In the genomic region with DNA sequence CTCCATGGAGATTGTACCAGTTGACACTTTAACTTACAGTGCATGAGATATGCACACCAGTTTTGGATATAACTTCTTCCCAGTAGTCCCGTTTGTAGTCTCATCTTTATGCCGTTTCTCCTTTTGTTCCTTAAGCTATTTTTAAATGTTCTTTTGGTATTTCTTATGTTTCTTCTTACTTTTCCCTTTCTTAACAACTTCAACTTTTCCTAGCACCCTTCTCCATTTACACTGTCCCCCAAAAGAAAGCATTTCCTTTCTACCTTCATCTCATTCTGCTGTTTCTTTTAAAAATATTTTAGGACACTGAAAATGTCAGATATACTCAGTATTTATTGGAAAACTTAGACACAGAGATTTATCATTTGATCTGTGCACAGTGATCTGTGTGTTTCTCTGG, we compare ENCODE assay signal across 8 cellular contexts. TPM values are rescaled to one million over a fixed set of nuclear protein-coding genes. Genes with fewer than 3 reads are reported as not detected.
DNase-seq lines count a peak whose midpoint lies in the region; FAIRE-seq and TF ChIP-seq lines count a peak whose summit lies in the region.

No MANE protein-coding gene starts in this region.

- H4K91ac ChIP-seq in H1 (replicated peaks; ENCODE audit: insufficient read length, low read length): no peak overlapping the region

- H3K4me3 Mint-ChIP-seq in osteocyte (ENCODE audit: unreplicated experiment): peak overlapping the region; percentile 98

- H3K27me3 Mint-ChIP-seq in osteocyte (ENCODE audit: unreplicated experiment): no peaks in the 10 kb centered on the region

- no peak overlapping the region for H3K4ac ChIP-seq in H1 (replicated peaks; ENCODE audit: insufficient read length, low read depth, low read length)

- H2AK5ac ChIP-seq in H1 (ENCODE audit: low read depth, low read length): no peak overlapping the region

- H3K14ac ChIP-seq in H1 (ENCODE audit: insufficient read length): no peak overlapping the region

- peaks cover 6% of the 10 kb centered on the region; the same call in 1 of the 2 replicates for H3K79me1 ChIP-seq in H1 (ENCODE audit: low read depth, low read length)

- H3K18ac ChIP-seq in H1 (ENCODE audit: extremely low read depth, low read length): no peak overlapping the region

- TF ChIP-seq POLR2A in H1 (IDR thresholded peaks at IDR 0.05; ENCODE audit: control extremely low read depth in 1 of 2, low read depth in 2 of 2, low read length in 2 of 2): no peak

- 76% methylated on average over 2 of the region's 2 CpGs; no CpG with 5 or more reads in 1 of the 2 experiments for WGBS in H1 (ENCODE audit: extremely low coverage in 1 of 2, insufficient coverage in 1 of 2, insufficient read length in 1 of 2, insufficient replicate concordance in 2 of 2, low coverage in 1 of 2, low lambda C conversion rate in 2 of 2, missing lambda C conversion rate in 1 of 2), 2 experiments

- no peak overlapping the region for H3K9ac ChIP-seq in H1 (replicated peaks in 1 of 4; ENCODE audit: extremely low read depth in 1 of 4, low read depth in 3 of 4, low read length in 3 of 4)

- CTCF ChIA-PET in PC-9 (lab: Charles Lee): no interaction called here
- CTCF ChIA-PET in H1 (lab: Charles Lee; ENCODE audit: partially characterized antibody): no interaction called here

- no peak for TF ChIP-seq RAD21 in H1 (IDR thresholded peaks at IDR 0.05 in 1 of 2, conservative IDR thresholded peaks at IDR 0.05 in 1 of 2; ENCODE audit: low read depth in 2 of 2, low read length in 2 of 2)

- H3K4me1 ChIP-seq in PC-9 (replicated peaks; ENCODE audit: insufficient read depth): peaks cover 32% of the 10 kb centered on the region
- H3K4me1 ChIP-seq in H1 (replicated peaks in 1 of 4; ENCODE audit: control insufficient read depth in 3 of 4, insufficient read depth in 4 of 4, low read length in 3 of 4): 0 out of 7 replicates have a peak, but pooled peaks cover 0 to 2% (median 0%) of the 10 kb centered on the region in 4 experiments

- H3K27ac ChIP-seq in PC-9: no peak overlapping the region
- H3K27ac ChIP-seq in H1 (ENCODE audit: low read depth, low read length): no peak overlapping the region

- no peak overlapping the region for H2BK5ac ChIP-seq in H1 (ENCODE audit: low read depth, low read length)

- no peak overlapping the region for H4K8ac ChIP-seq in H1 (ENCODE audit: extremely low read depth, insufficient read depth, low read length)

- H3K9me3 Mint-ChIP-seq in osteocyte (ENCODE audit: unreplicated experiment): no peaks in the 10 kb centered on the region

- H2BK20ac ChIP-seq in H1 (ENCODE audit: low read length): no peak overlapping the region

- peak overlapping the region; percentile 98 for H3K27ac Mint-ChIP-seq in osteocyte (ENCODE audit: unreplicated experiment)

- H2BK15ac ChIP-seq in H1 (ENCODE audit: low read length): no peak overlapping the region

- no peak overlapping the region for H3K23ac ChIP-seq in H1 (ENCODE audit: insufficient read length)

- H2BK120ac ChIP-seq in H1 (replicated peaks; ENCODE audit: low read depth, low read length): no peak overlapping the region

- H3K4me1 Mint-ChIP-seq in osteocyte (ENCODE audit: unreplicated experiment): peaks cover 35% of the 10 kb centered on the region

- H3F3A ChIP-seq in PC-9 (ENCODE audit: insufficient read depth, low read depth): peaks cover 4% of the 10 kb centered on the region

- POLR2A ChIA-PET in PC-9 (lab: Charles Lee; ENCODE audit: unreplicated experiment) (no interaction called here), H1 (lab: Charles Lee; ENCODE audit: partially characterized antibody) (no interaction called here)

- H3K56ac ChIP-seq in H1 (replicated peaks; ENCODE audit: insufficient read length, low read depth, low read length): no peak overlapping the region

- FAIRE-seq in H1 (lab: Jason Lieb, UNC): no peak

- peaks cover 3% of the 10 kb centered on the region; the same call in 1 of the 2 replicates for H3K23me2 ChIP-seq in H1 (ENCODE audit: low read depth, low read length)

- H3K27me3 ChIP-seq in GM06990 (replicated peaks; ENCODE audit: control insufficient read depth, insufficient read depth, low read length) (no peaks in the 10 kb centered on the region), PC-9 (ENCODE audit: insufficient read depth, low read depth) (no peaks in the 10 kb centered on the region), H1 (replicated peaks in 1 of 4; ENCODE audit: control insufficient read depth in 3 of 4, extremely low read depth in 1 of 4, insufficient read depth in 3 of 4, low read length in 3 of 4) (no peaks in the 10 kb centered on the region)

- DNase-seq in GM06990 (ENCODE audit: extremely low read depth, insufficient read length): no peak
- DNase-seq in PC-9: no peak
- DNase-seq in H1 (ENCODE audit: low read depth in 1 of 2, low spot score in 2 of 2): no peak
- DNase-seq in osteocyte (ENCODE audit: extremely low spot score, unreplicated experiment): no peak
- DNase-seq in MV-4-11 (lab: John Stamatoyannopoulos, UW): no peak
- DNase-seq in SK-N-DZ (ENCODE audit: low spot score): no peak
- DNase-seq in DMS79 (lab: John Stamatoyannopoulos, UW): no peak
- no peak for DNase-seq in NCI-H2107 (lab: John Stamatoyannopoulos, UW)

- peak overlapping the region; percentile 82 for H3K4me2 ChIP-seq in PC-9
- peak overlapping the region; percentile 52 to 71; a peak in 3 of 4 replicates for H3K4me2 ChIP-seq in H1 (ENCODE audit: insufficient read depth in 1 of 2, low read depth in 2 of 2, low read length in 2 of 2)

- H2AFZ ChIP-seq in PC-9: no peak overlapping the region
- no peak overlapping the region for H2AFZ ChIP-seq in H1 (ENCODE audit: low read length)

- intact Hi-C loops in PC-9 (cut with micrococcal nuclease; ENCODE audit: unreplicated experiment): no loop called here

- H3K4me3 ChIP-seq in GM06990 (replicated peaks; ENCODE audit: low read depth, low read length) (peak overlapping the region; percentile 96), PC-9 (peak overlapping the region; percentile 83), H1 (ENCODE audit: extremely low read depth in 1 of 4, insufficient read depth in 2 of 4, low read depth in 3 of 4, low read length in 4 of 4) (peak overlapping the region in 2 of 4 experiments; percentile 84 to 99; a peak in 2 of 8 replicates)

- no peak overlapping the region for H2BK12ac ChIP-seq in H1 (ENCODE audit: low read depth, low read length)

- no peak overlapping the region for H4K5ac ChIP-seq in H1 (ENCODE audit: insufficient read length, low read depth, low read length)

- H4K20me1 ChIP-seq in PC-9 (ENCODE audit: insufficient read depth) (peaks cover 55% of the 10 kb centered on the region), H1 (replicated peaks in 1 of 2; ENCODE audit: control insufficient read depth in 1 of 2, insufficient read depth in 2 of 2, low read length in 2 of 2) (peaks cover 3 to 5% of the 10 kb centered on the region in 2 experiments)

- H3K79me2 ChIP-seq in PC-9 (ENCODE audit: low read depth) (peaks cover 79% of the 10 kb centered on the region), H1 (ENCODE audit: control insufficient read depth in 1 of 2, insufficient read depth in 2 of 2, low read length in 2 of 2) (peaks cover 23 to 71% of the 10 kb centered on the region in 2 experiments)

- H3K9me3 ChIP-seq in PC-9 (ENCODE audit: insufficient read depth, low read depth) (no peaks in the 10 kb centered on the region), H1 (ENCODE audit: insufficient read depth in 2 of 2, low read depth in 1 of 2, low read length in 1 of 2) (no peaks in the 10 kb centered on the region)

- H3K36me3 Mint-ChIP-seq in osteocyte (ENCODE audit: unreplicated experiment): peaks cover 16% of the 10 kb centered on the region

- no peaks in the 10 kb centered on the region for H3K9me2 ChIP-seq in PC-9 (ENCODE audit: insufficient read depth)

- no TSS peak for BruUV-seq in PC-9 (replicated peaks; lab: Mats Ljungman, UMichigan)

- TF ChIP-seq CTCF in GM06990 (IDR thresholded peaks at IDR 0.05; ENCODE audit: insufficient read depth, low read length, poor library complexity, severe bottlenecking): no peak
- TF ChIP-seq CTCF in PC-9 (conservative IDR thresholded peaks at IDR 0.05): no peak
- TF ChIP-seq CTCF in H1 (IDR thresholded peaks at IDR 0.05; ENCODE audit: control extremely low read depth in 1 of 3, insufficient read depth in 1 of 3, low read depth in 1 of 3, low read length in 3 of 3): no peak
- no peak for TF ChIP-seq CTCF in osteocyte (IDR thresholded peaks at IDR 0.05)

- H3K36me3 ChIP-seq in GM06990 (ENCODE audit: control insufficient read depth, insufficient read depth, low read length) (peaks cover 2% of the 10 kb centered on the region), PC-9 (ENCODE audit: low read depth) (0 out of 2 replicates have a peak, but pooled peaks cover 6% of the 10 kb centered on the region), H1 (ENCODE audit: control insufficient read depth in 2 of 4, insufficient read depth in 4 of 4, low read length in 3 of 4) (peaks cover 0 to 8% (median 3%) of the 10 kb centered on the region in 4 experiments; a peak in 4 of 8 replicates)

- TF ChIP-seq EP300 in H1 (IDR thresholded peaks at IDR 0.05; ENCODE audit: borderline replicate concordance in 1 of 2, low read depth in 2 of 2, low read length in 2 of 2): no peak

RNA-seq across cellular contexts. Expression of a gene that starts 1.5 kb away (rescaled TPM):
- 138 and 196 TPM in 2 replicates for total RNA-seq in PC-9 (2021)
- 139 and 141 TPM in 2 replicates for total RNA-seq in H1 (2021; fragmentation: NEBNext Ultra II Directional; extraction: Animal tissue kit (Norgen Biotek cat#: 25700))
- 50.5 and 80.9 TPM in 2 replicates for polyA plus RNA-seq in H1 (2011; rRNA removed)
- 129 TPM for polyA plus RNA-seq in H1 (2011; cell fraction: cytosol; rRNA removed)
- 26.6 TPM for polyA plus RNA-seq in H1 (2011; cell fraction: nucleus; rRNA removed)
- polyA plus RNA-seq in H1 (2012, experiment 1 of 2): 157 to 237 TPM (median 169 TPM) in 4 replicates
- polyA plus RNA-seq in H1 (2012, experiment 2 of 2): 17.2 TPM
- polyA plus RNA-seq in H1 (2013, experiment 1 of 2): 117 TPM
- polyA plus RNA-seq in H1 (2013, experiment 2 of 2): 113 TPM
- 72.9 and 101 TPM in 2 replicates for polyA minus RNA-seq in H1 (2011; rRNA and poly(A)+ RNA removed)
- 52.1 TPM for polyA minus RNA-seq in H1 (2011; cell fraction: cytosol; rRNA and poly(A)+ RNA removed)
- 45.0 TPM for polyA minus RNA-seq in H1 (2011; cell fraction: nucleus; rRNA and poly(A)+ RNA removed)
- total RNA-seq in osteocyte: 130 and 135 TPM in 2 replicates
- 307 and 316 TPM in 2 replicates for polyA plus RNA-seq in SK-N-DZ (2014; cell fraction: cytosol; rRNA removed)
- 204 and 245 TPM in 2 replicates for polyA plus RNA-seq in SK-N-DZ (2014; cell fraction: nucleus; rRNA removed)

RNA-seq across cellular contexts. Expression of a gene that starts 4.4 kb away (rescaled TPM):
- total RNA-seq in PC-9 (2021) (37.8 and 42.2 TPM in 2 replicates), osteocyte (20.7 and 21.2 TPM in 2 replicates)
- total RNA-seq in H1 (2021; fragmentation: NEBNext Ultra II Directional; extraction: Animal tissue kit (Norgen Biotek cat#: 25700)): 42.2 and 44.2 TPM in 2 replicates
- 5.8 and 9.8 TPM in 2 replicates for polyA plus RNA-seq in H1 (2011; rRNA removed)
- polyA plus RNA-seq in H1 (2011; cell fraction: cytosol; rRNA removed): 15.4 TPM
- polyA plus RNA-seq in H1 (2011; cell fraction: nucleus; rRNA removed): 14.1 TPM
- polyA plus RNA-seq in H1 (2012, experiment 1 of 2): 30.4 to 45.7 TPM (median 32.2 TPM) in 4 replicates
- 3.4 TPM for polyA plus RNA-seq in H1 (2012, experiment 2 of 2)
- polyA plus RNA-seq in H1 (2013, experiment 1 of 2): 67.7 TPM
- polyA plus RNA-seq in H1 (2013, experiment 2 of 2): 66.6 TPM
- 6.1 and 8.8 TPM in 2 replicates for polyA minus RNA-seq in H1 (2011; rRNA and poly(A)+ RNA removed)
- polyA minus RNA-seq in H1 (2011; cell fraction: cytosol; rRNA and poly(A)+ RNA removed): 7.6 TPM
- 34.7 TPM for polyA minus RNA-seq in H1 (2011; cell fraction: nucleus; rRNA and poly(A)+ RNA removed)
- 24.1 and 29.6 TPM in 2 replicates for polyA plus RNA-seq in SK-N-DZ (2014; cell fraction: cytosol; rRNA removed)
- polyA plus RNA-seq in SK-N-DZ (2014; cell fraction: nucleus; rRNA removed): 96.6 and 123 TPM in 2 replicates

RNA-seq across cellular contexts. Expression of a gene that starts 51.7 kb away (rescaled TPM):
- total RNA-seq in PC-9 (2021) (72.2 and 78.1 TPM in 2 replicates), osteocyte (52.7 and 53.0 TPM in 2 replicates)
- total RNA-seq in H1 (2021; fragmentation: NEBNext Ultra II Directional; extraction: Animal tissue kit (Norgen Biotek cat#: 25700)): 81.2 and 83.5 TPM in 2 replicates
- 33.0 and 60.6 TPM in 2 replicates for polyA plus RNA-seq in H1 (2011; rRNA removed)
- 73.5 TPM for polyA plus RNA-seq in H1 (2011; cell fraction: cytosol; rRNA removed)
- polyA plus RNA-seq in H1 (2011; cell fraction: nucleus; rRNA removed): 35.2 TPM
- 84.6 to 117 TPM (median 89.3 TPM) in 4 replicates for polyA plus RNA-seq in H1 (2012, experiment 1 of 2)
- 11.4 TPM for polyA plus RNA-seq in H1 (2012, experiment 2 of 2)
- polyA plus RNA-seq in H1 (2013, experiment 1 of 2): 55.6 TPM
- 53.8 TPM for polyA plus RNA-seq in H1 (2013, experiment 2 of 2)
- 46.7 and 58.1 TPM in 2 replicates for polyA minus RNA-seq in H1 (2011; rRNA and poly(A)+ RNA removed)
- 23.1 TPM for polyA minus RNA-seq in H1 (2011; cell fraction: cytosol; rRNA and poly(A)+ RNA removed)
- polyA minus RNA-seq in H1 (2011; cell fraction: nucleus; rRNA and poly(A)+ RNA removed): 33.9 TPM
- polyA plus RNA-seq in SK-N-DZ (2014; cell fraction: cytosol; rRNA removed): 162 and 166 TPM in 2 replicates
- 184 and 214 TPM in 2 replicates for polyA plus RNA-seq in SK-N-DZ (2014; cell fraction: nucleus; rRNA removed)
